21 cellular contexts compared by ENCODE assay signal in genomic region chr12:93870020-93870795, GRCh38.
DNase-seq lines count a peak whose midpoint lies in the region; ATAC-seq and TF ChIP-seq lines count a peak whose summit lies in the region.
"Had no signal": no experiment of that assay in that cellular context is flagged by ENCODE, and none has a peak within 500 bp of the region (broad histone marks: within the 10 kb centered on the region; RNA-seq: fewer than 3 reads in every experiment).

No MANE protein-coding gene starts in this region.

- H3K9me3 ChIP-seq in ascending aorta (peaks cover 7 to 55% of the 10 kb centered on the region in 2 donors), left ventricle myocardium inferior (replicated peaks) (peaks cover 79% of the 10 kb centered on the region)

- H3K4me3 Mint-ChIP-seq in stimulated activated memory B cell treated with anti-CD40 and anti-IgM and Interleukin-4, amounts not matched to agents 10 μg/mL and 1 μg/mL and 100 μg/mL, for 72 hours, result no peak overlapping the region
- H3K4me3 Mint-ChIP-seq: B cell had no signal

- ATAC-seq in stimulated activated memory B cell treated with anti-CD40 and anti-IgM and Interleukin-4, amounts not matched to agents 10 μg/mL and 1 μg/mL and 100 μg/mL, for 72 hours, result no peak
- ATAC-seq: A549, HCT116, Panc1 had no signal

- H3K36me3 Mint-ChIP-seq in stimulated activated memory B cell treated with anti-CD40 and anti-IgM and Interleukin-4, amounts not matched to agents 10 μg/mL and 1 μg/mL and 100 μg/mL, for 72 hours, result peaks cover 53% of the 10 kb centered on the region

- H3K27ac ChIP-seq in ascending aorta, result peak overlapping the region; percentile 34 to 57
- peak overlapping the region; percentile 62 for H3K27ac ChIP-seq in left ventricle myocardium inferior (replicated peaks)
- H3K27ac ChIP-seq: A549, KMS-11, SJSA1 had no signal

- TF ChIP-seq CTCF in ascending aorta (IDR thresholded peaks at IDR 0.05) (no peak), left ventricle myocardium inferior (IDR thresholded peaks at IDR 0.05; ENCODE audit: borderline replicate concordance) (no peak)

- intact Hi-C loops in ascending aorta (cut with DNase I), result loop anchor here (5.0 kb wide), 1 partner anchor 38 kb away; no protein-coding TSS in a partner anchor
- intact Hi-C loops in left ventricle myocardium inferior (cut with micrococcal nuclease), result no loop called here
- intact Hi-C loops in posterior vena cava (cut with DNase I), result no loop called here

- H3K4me3 ChIP-seq in ascending aorta (no peak overlapping the region), left ventricle myocardium inferior (no peak overlapping the region)
- H3K4me3 ChIP-seq: A549, SJSA1 had no signal

- peaks cover 54% of the 10 kb centered on the region for H3K9me3 Mint-ChIP-seq in stimulated activated memory B cell treated with anti-CD40 and anti-IgM and Interleukin-4, amounts not matched to agents 10 μg/mL and 1 μg/mL and 100 μg/mL, for 72 hours

- H3K36me3 ChIP-seq in ascending aorta (no peaks in the 10 kb centered on the region), left ventricle myocardium inferior (peaks cover 21% of the 10 kb centered on the region)
- H3K36me3 ChIP-seq: SJSA1 had no signal

- no peak for DNase-seq in ascending aorta (ENCODE audit: low spot score in 2 of 2)
- peak; percentile 25 for DNase-seq in ecto neural progenitor cell (ENCODE audit: low spot score)
- DNase-seq in left ventricle myocardium inferior, result no peak
- peak; percentile 57 for DNase-seq in posterior vena cava (ENCODE audit: low spot score)
- DNase-seq in ureter (ENCODE audit: low spot score), result no peak
- DNase-seq in SIG-M5 (lab: John Stamatoyannopoulos, UW), result no peak
- DNase-seq: DMS53; EL; NCI-H1105; NCI-H2029 treated with DMSO at 0.1 percent for 48 hours; NCI-H226; NCI-H510A treated with DMSO at 0.1 percent for 48 hours; NCI-H748 treated with DMSO at 0.1 percent for 48 hours; NK-92 treated with Interleukin-12 subunit alpha and Interleukin-12 subunit beta, amount 100 ng/mL, for 24 hours had no signal

- no peaks in the 10 kb centered on the region for H3K27me3 Mint-ChIP-seq in stimulated activated memory B cell treated with anti-CD40 and anti-IgM and Interleukin-4, amounts not matched to agents 10 μg/mL and 1 μg/mL and 100 μg/mL, for 72 hours
- H3K27me3 Mint-ChIP-seq: B cell had no signal

- no peaks in the 10 kb centered on the region for H3K4me1 Mint-ChIP-seq in stimulated activated memory B cell treated with anti-CD40 and anti-IgM and Interleukin-4, amounts not matched to agents 10 μg/mL and 1 μg/mL and 100 μg/mL, for 72 hours
- H3K4me1 Mint-ChIP-seq: B cell had no signal

- H3K27me3 ChIP-seq in ascending aorta (no peaks in the 10 kb centered on the region), left ventricle myocardium inferior (ENCODE audit: low read depth) (no peaks in the 10 kb centered on the region)
- H3K27me3 ChIP-seq: SJSA1 had no signal

- H3K4me1 ChIP-seq in ascending aorta (peaks cover 0 to 3% of the 10 kb centered on the region in 2 donors), left ventricle myocardium inferior (peaks cover 7% of the 10 kb centered on the region)
- H3K4me1 ChIP-seq: A549, SJSA1 had no signal

- no peak overlapping the region for H3K27ac Mint-ChIP-seq in stimulated activated memory B cell treated with anti-CD40 and anti-IgM and Interleukin-4, amounts not matched to agents 10 μg/mL and 1 μg/mL and 100 μg/mL, for 72 hours
- H3K27ac Mint-ChIP-seq: B cell had no signal

Comparison
In these comparisons a context has a peak if more than half of its experiments do, and no peak if none do; other contexts are left out.
1. DNase-seq: peak in ecto neural progenitor cell (single experiment) and posterior vena cava (single experiment); none in ascending aorta (0 of 2), left ventricle myocardium inferior (single experiment), ureter (single experiment) and SIG-M5 (single experiment).